17 cellular contexts compared by ENCODE assay signal in the genomic region with DNA sequence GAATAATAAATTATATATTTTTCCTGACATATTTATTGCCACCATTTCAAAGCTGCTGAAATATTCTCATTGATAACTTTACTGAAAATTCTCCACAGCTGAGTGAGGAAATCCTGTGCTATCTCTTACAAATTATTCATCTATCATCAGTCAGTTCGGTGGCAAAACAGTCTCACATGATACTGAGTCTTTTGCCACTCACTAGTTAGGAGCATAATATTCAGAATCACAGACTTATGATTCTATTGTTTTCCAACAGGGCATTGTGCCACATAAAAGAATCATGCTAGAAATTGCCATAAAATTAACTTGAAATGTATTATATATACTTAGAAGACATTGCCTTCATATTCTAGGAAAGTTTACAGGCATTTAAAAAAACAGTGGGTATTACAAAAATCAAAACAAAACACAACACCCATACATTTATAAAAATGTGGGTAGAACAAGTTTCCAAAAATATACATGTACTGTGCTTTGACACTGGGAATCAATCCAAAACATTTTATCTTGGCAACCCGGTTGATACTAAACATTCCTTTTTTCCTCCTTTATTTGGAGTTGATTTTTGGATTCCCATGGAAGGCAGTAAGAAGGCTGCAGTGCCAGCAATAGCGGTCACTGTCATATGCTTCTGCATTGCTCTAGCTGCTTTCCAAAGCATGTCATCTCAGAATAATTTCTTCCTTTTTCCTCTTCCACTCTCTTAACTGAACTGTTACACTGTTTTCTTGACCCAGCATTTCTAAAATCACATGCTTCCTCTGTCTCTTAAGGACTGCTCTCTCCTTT. TPM values are rescaled to one million over a fixed set of nuclear protein-coding genes. Genes with fewer than 3 reads are reported as not detected.
DNase-seq lines count a peak whose midpoint lies in the region; ATAC-seq and TF ChIP-seq lines count a peak whose summit lies in the region.
"Had no signal": no experiment of that assay in that cellular context is flagged by ENCODE, and none has a peak within 500 bp of the region (broad histone marks: within the 10 kb centered on the region; RNA-seq: fewer than 3 reads in every experiment).

No MANE protein-coding gene starts in this region.

- DNase-seq in G401 (ENCODE audit: low spot score), result peak; percentile 37
- no peak for DNase-seq in chondrocyte (ENCODE audit: low spot score)
- DNase-seq in heart right ventricle, result no peak
- no peak for DNase-seq in sciatic nerve (ENCODE audit: low spot score)
- DNase-seq in NAMALWA (ENCODE audit: low spot score), result no peak
- DNase-seq in vagina (ENCODE audit: extremely low spot score in 2 of 2), result no peak
- DNase-seq in OCI-M1 (lab: John Stamatoyannopoulos, UW), result no peak
- DNase-seq: activated CD4-positive, alpha-beta T cell treated with anti-CD3 and anti-CD28 coated beads, Interleukin-2, amount 10 ng/mL, durations not matched to agents 7 days and 5 days; activated T-cell treated with anti-CD3 and anti-CD28 coated beads, Interleukin-2, amount 50 U/mL, for 48 hours; effector memory CD4-positive, alpha-beta T cell; H7; NCI-H2029 treated with DMSO at 0.1 percent for 48 hours; NCI-H82; RPMI8226 had no signal

- intact Hi-C loops in heart right ventricle (cut with DNase I), result loop anchor here in 2 of 10 donors (5.0 kb wide), 1 partner anchor 286 kb away; a partner anchor contains a TSS
- intact Hi-C loops in sciatic nerve (cut with DNase I), result no loop called here
- intact Hi-C loops in vagina (cut with DNase I), result no loop called here

- H3K36me3 Mint-ChIP-seq in chondrocyte (ENCODE audit: low read depth), result peaks cover 1% of the 10 kb centered on the region
- no peaks in the 10 kb centered on the region for H3K36me3 Mint-ChIP-seq in activated T-helper 17 cell treated with anti-CD3 and anti-CD28 coated beads, Interleukin-2, amount 50 U/mL, for 72 hours (ENCODE audit: low read depth)

- no peaks in the 10 kb centered on the region for H3K27me3 Mint-ChIP-seq in chondrocyte (ENCODE audit: low read depth)
- H3K27me3 Mint-ChIP-seq in activated T-helper 17 cell treated with anti-CD3 and anti-CD28 coated beads, Interleukin-2, amount 50 U/mL, for 72 hours, result no peaks in the 10 kb centered on the region
- H3K27me3 Mint-ChIP-seq: activated CD4-positive, alpha-beta T cell treated with anti-CD3 and anti-CD28 coated beads, Interleukin-2, amount 10 ng/mL, durations not matched to agents 7 days and 5 days had no signal

- H3K9me3 ChIP-seq in heart right ventricle (no peaks in the 10 kb centered on the region), vagina (no peaks in the 10 kb centered on the region)

- ATAC-seq in heart right ventricle (peak in 7 of 8 donors; percentile 37 to 75 (median 61)), sciatic nerve (peak; percentile 50)
- no peak for ATAC-seq in activated T-helper 17 cell treated with anti-CD3 and anti-CD28 coated beads, Interleukin-2, amount 50 U/mL, for 72 hours (replicated peaks)

- no peaks in the 10 kb centered on the region for H3K27me3 ChIP-seq in heart right ventricle
- no peaks in the 10 kb centered on the region for H3K27me3 ChIP-seq in vagina

- peak overlapping the region; percentile 15 to 82 (median 64) for H3K27ac ChIP-seq in heart right ventricle
- H3K27ac ChIP-seq in vagina, result no peak overlapping the region
- H3K27ac ChIP-seq: HL-60 had no signal

- WGBS in heart right ventricle, 2 donors, result 5 to 10% methylated on average over 3 of the region's 3 CpGs

- peak; percentile 76 for TF ChIP-seq CTCF in chondrocyte (IDR thresholded peaks at IDR 0.05)
- peak in 4 of 9 donors; percentile 17 to 47 (median 29) for TF ChIP-seq CTCF in heart right ventricle (IDR thresholded peaks at IDR 0.05)
- TF ChIP-seq CTCF in vagina (IDR thresholded peaks at IDR 0.05), result no peak

- H3K27ac Mint-ChIP-seq in chondrocyte (ENCODE audit: unreplicated experiment), result peak overlapping the region; percentile 75
- H3K27ac Mint-ChIP-seq in activated T-helper 17 cell treated with anti-CD3 and anti-CD28 coated beads, Interleukin-2, amount 50 U/mL, for 72 hours, result no peak overlapping the region
- H3K27ac Mint-ChIP-seq: activated CD4-positive, alpha-beta T cell treated with anti-CD3 and anti-CD28 coated beads, Interleukin-2, amount 10 ng/mL, durations not matched to agents 7 days and 5 days had no signal

- peaks cover 49% of the 10 kb centered on the region for H3K4me1 Mint-ChIP-seq in chondrocyte (ENCODE audit: low read depth)
- H3K4me1 Mint-ChIP-seq in activated T-helper 17 cell treated with anti-CD3 and anti-CD28 coated beads, Interleukin-2, amount 50 U/mL, for 72 hours, result no peaks in the 10 kb centered on the region

- no peak overlapping the region for H3K4me3 Mint-ChIP-seq in chondrocyte (ENCODE audit: unreplicated experiment)
- H3K4me3 Mint-ChIP-seq in activated T-helper 17 cell treated with anti-CD3 and anti-CD28 coated beads, Interleukin-2, amount 50 U/mL, for 72 hours, result no peak overlapping the region
- H3K4me3 Mint-ChIP-seq: activated CD4-positive, alpha-beta T cell treated with anti-CD3 and anti-CD28 coated beads, Interleukin-2, amount 10 ng/mL, durations not matched to agents 7 days and 5 days had no signal

- in situ Hi-C loops in G401 (cut with HindIII; ENCODE audit: low sequenced_read_pairs), result no loop called here

- H3K36me3 ChIP-seq in heart right ventricle (peaks cover 0 to 18% (median 0%) of the 10 kb centered on the region in 9 donors), vagina (no peaks in the 10 kb centered on the region)

- no peak overlapping the region for H3K4me3 ChIP-seq in heart right ventricle
- H3K4me3 ChIP-seq in vagina, result no peak overlapping the region
- H3K4me3 ChIP-seq: skin epidermis had no signal

- no peak for TF ChIP-seq POLR2A in vagina (IDR thresholded peaks at IDR 0.05)

- H3K9me3 Mint-ChIP-seq in chondrocyte (ENCODE audit: low read depth), result no peaks in the 10 kb centered on the region
- no peaks in the 10 kb centered on the region for H3K9me3 Mint-ChIP-seq in activated T-helper 17 cell treated with anti-CD3 and anti-CD28 coated beads, Interleukin-2, amount 50 U/mL, for 72 hours
- H3K9me3 Mint-ChIP-seq: activated CD4-positive, alpha-beta T cell treated with anti-CD3 and anti-CD28 coated beads, Interleukin-2, amount 10 ng/mL, durations not matched to agents 7 days and 5 days had no signal

- H3K4me1 ChIP-seq in heart right ventricle (peaks cover 0 to 31% (median 19%) of the 10 kb centered on the region in 9 donors), vagina (peaks cover 11% of the 10 kb centered on the region)

RNA-seq across cellular contexts. Expression of a gene that starts 42.5 kb away (rescaled TPM):
- total RNA-seq in G401 (2014; rRNA removed; shearing (Covaris generic)), result 10.0 and 11.6 TPM in 2 replicates
- 7.9 to 14.8 TPM (median 9.9 TPM) in 3 replicates for total RNA-seq in chondrocyte
- total RNA-seq in heart right ventricle, result 10 to 100 TPM in 7 of 10 donors, 1 to 10 TPM in 3; 8.0 to 23.9 (median 12.3) TPM
- 10 to 100 TPM; 10.3 to 66.9 TPM for polyA plus RNA-seq in heart right ventricle
- total RNA-seq in sciatic nerve, result 79.7 TPM
- 100 to 1,000 TPM in 1 of 2 donors, 10 to 100 TPM in 1; 85.3 to 127 TPM for total RNA-seq in activated T-helper 17 cell treated with anti-CD3 and anti-CD28 coated beads, Interleukin-2, amount 50 U/mL, for 72 hours
- 32.2 TPM for total RNA-seq in vagina
